In genomic region chrX:49190783-49191032, GRCh38 we compare ENCODE assay signal across 8 cellular contexts. TPM values are rescaled to one million over a fixed set of nuclear protein-coding genes. Genes with fewer than 3 reads are reported as not detected.
DNase-seq lines count a peak whose midpoint lies in the region; ATAC-seq and TF ChIP-seq lines count a peak whose summit lies in the region.

No MANE protein-coding gene starts in this region.

- ATAC-seq in heart left ventricle, result no peak
- ATAC-seq in body of pancreas, result no peak
- ATAC-seq in GM21825 (IDR thresholded peaks at IDR 0.05; ENCODE audit: unreplicated experiment), result no peak
- no peak for ATAC-seq in HG03039 (IDR thresholded peaks at IDR 0.05; ENCODE audit: unreplicated experiment)

- peak in 1 of 2 donors; percentile 61 for TF ChIP-seq POLR2A in heart left ventricle (IDR thresholded peaks at IDR 0.05)
- TF ChIP-seq POLR2A in body of pancreas (IDR thresholded peaks at IDR 0.05), result no peak

- H3K27ac ChIP-seq in heart left ventricle, result peak overlapping the region; percentile 76 to 92 (median 86)
- H3K27ac ChIP-seq in body of pancreas, result peak overlapping the region in 3 of 4 donors; percentile 77 to 87 (median 78)
- peak overlapping the region; percentile 45 for H3K27ac ChIP-seq in mesodermal cell (ENCODE audit: low read depth, low read length, severe bottlenecking)
- peak overlapping the region; percentile 77 for H3K27ac ChIP-seq in urinary bladder (ENCODE audit: low read depth)

- H3K4me3 ChIP-seq in heart left ventricle (peak overlapping the region in 11 of 12 donors; percentile 25 to 70 (median 51)), body of pancreas (no peak overlapping the region), mesodermal cell (ENCODE audit: extremely low read depth, insufficient read depth, low read length, poor library complexity, severe bottlenecking) (peak overlapping the region; percentile 32), urinary bladder (ENCODE audit: low read depth, low read length) (no peak overlapping the region)

- no peak for TF ChIP-seq CTCF in heart left ventricle (IDR thresholded peaks at IDR 0.05)
- TF ChIP-seq CTCF in body of pancreas (IDR thresholded peaks at IDR 0.05), result no peak

- H3K36me3 ChIP-seq in heart left ventricle (no peaks in the 10 kb centered on the region), body of pancreas (replicated peaks in 1 of 2; ENCODE audit: insufficient read depth in 1 of 2, low read depth in 2 of 2) (no peaks in the 10 kb centered on the region), mesodermal cell (ENCODE audit: control insufficient read depth, insufficient read depth, low read length) (no peaks in the 10 kb centered on the region), urinary bladder (ENCODE audit: insufficient read depth) (no peaks in the 10 kb centered on the region)

- H3K27me3 ChIP-seq in heart left ventricle, result no peaks in the 10 kb centered on the region
- H3K27me3 ChIP-seq in body of pancreas, result no peaks in the 10 kb centered on the region

- no peak for DNase-seq in heart left ventricle
- DNase-seq in cardiac septum (ENCODE audit: low spot score), result no peak
- no peak for DNase-seq in body of pancreas
- DNase-seq in activated CD4-positive, alpha-beta T cell treated with anti-CD3 and anti-CD28 coated beads, Interleukin-2, amount 50 U/mL, for 1 hour, result no peak

- no peaks in the 10 kb centered on the region for H3K9me3 ChIP-seq in heart left ventricle
- H3K9me3 ChIP-seq in body of pancreas, result no peaks in the 10 kb centered on the region
- H3K9me3 ChIP-seq in mesodermal cell (ENCODE audit: control insufficient read depth, low read length), result no peaks in the 10 kb centered on the region

- H3K4me1 ChIP-seq in heart left ventricle (peaks cover 0 to 14% (median 2%) of the 10 kb centered on the region in 12 donors), body of pancreas (peaks cover 10% of the 10 kb centered on the region), mesodermal cell (ENCODE audit: control insufficient read depth, insufficient read depth, low read length, poor library complexity, severe bottlenecking) (no peaks in the 10 kb centered on the region), urinary bladder (ENCODE audit: insufficient read depth) (no peaks in the 10 kb centered on the region)

- WGBS in heart left ventricle, 4 donors, result 0 to 47% (median 22%) methylated on average over 7 of the region's 7 CpGs
- 0% methylated on average over 6 to 7 of the region's 7 CpGs for WGBS in body of pancreas, 2 donors
- 0% methylated on average over 3 to 4 of the region's 7 CpGs for WGBS in mesodermal cell (ENCODE audit: insufficient coverage in 2 of 2), 2 experiments
- 0% methylated on average over 7 of the region's 7 CpGs for WGBS in urinary bladder

- intact Hi-C loops in heart left ventricle (cut with DNase I), result loop anchor here in 4 of 10 donors (5.0 to 10.0 kb wide), 4 partner anchors 74 to 734 kb away; partner anchors contain the start of genes PPP1R3F (in 2 of the 4), CLCN5 (in 1 of the 4) and FOXP3 (in 1 of the 4)
- intact Hi-C loops in cardiac septum (cut with DNase I), result no loop called here
- intact Hi-C loops in body of pancreas (cut with DNase I), result no loop called here

RNA-seq across cellular contexts. Expression of gene PRICKLE3, which starts 4.5 kb away (rescaled TPM):
- total RNA-seq in heart left ventricle (10 to 100 TPM in 2 of 9 donors, 1 to 10 TPM in 7; 6.6 to 12.7 (median 9.3) TPM), cardiac septum (10.3 TPM), body of pancreas (10 to 100 TPM in 1 of 2 donors, 1 to 10 TPM in 1; 7.5 to 13.2 TPM), urinary bladder (4.7 TPM)
- polyA plus RNA-seq in heart left ventricle (10 to 100 TPM in 1 of 2 donors, 1 to 10 TPM in 1; 6.5 to 13.2 TPM), urinary bladder (15.2 TPM)
- 10.9 TPM for polyA plus RNA-seq in mesodermal cell (2013, experiment 1 of 2)
- polyA plus RNA-seq in mesodermal cell (2013, experiment 2 of 2), result 9.8 TPM

RNA-seq across cellular contexts. Expression of gene SYP, which starts 9.3 kb away (rescaled TPM):
- total RNA-seq in heart left ventricle (1 to 10 TPM in 6 of 9 donors, under 1 TPM in 3; 0.49 to 2.7 (median 1.1) TPM), cardiac septum (1.2 TPM), body of pancreas (1 to 10 TPM; 5.4 to 6.6 TPM), urinary bladder (4.7 TPM)
- polyA plus RNA-seq in heart left ventricle (1 to 10 TPM; 1.3 to 3.7 TPM), urinary bladder (8.3 TPM)
- polyA plus RNA-seq in mesodermal cell (2013, experiment 1 of 2), result 1.4 TPM
- 1.1 TPM for polyA plus RNA-seq in mesodermal cell (2013, experiment 2 of 2)

RNA-seq across cellular contexts. Expression of gene PLP2, which starts 19.0 kb away (rescaled TPM):
- 100 to 1,000 TPM in 3 of 9 donors, 10 to 100 TPM in 6; 22.4 to 155 (median 50.4) TPM for total RNA-seq in heart left ventricle
- 100 to 1,000 TPM in 1 of 2 donors, 10 to 100 TPM in 1; 63.0 to 373 TPM for polyA plus RNA-seq in heart left ventricle
- total RNA-seq in cardiac septum, result 84.9 TPM
- total RNA-seq in body of pancreas, result 10 to 100 TPM; 19.4 to 30.1 TPM
- 12.6 TPM for polyA plus RNA-seq in mesodermal cell (2013, experiment 1 of 2)
- polyA plus RNA-seq in mesodermal cell (2013, experiment 2 of 2), result 10.8 TPM
- 18.2 TPM for total RNA-seq in urinary bladder
- polyA plus RNA-seq in urinary bladder, result 299 TPM

RNA-seq across cellular contexts. Expression of gene MAGIX, which starts 28.1 kb away (rescaled TPM):
- total RNA-seq in heart left ventricle (1 to 10 TPM; 2.6 to 7.1 (median 3.3) TPM), cardiac septum (3.4 TPM), body of pancreas (10 to 100 TPM; 13.2 to 40.9 TPM), urinary bladder (1.9 TPM)
- polyA plus RNA-seq in heart left ventricle (1 to 10 TPM; 2.9 to 6.7 TPM), urinary bladder (4.0 TPM)
- 0.92 TPM for polyA plus RNA-seq in mesodermal cell (2013, experiment 1 of 2)
- 0.51 TPM for polyA plus RNA-seq in mesodermal cell (2013, experiment 2 of 2)

RNA-seq across cellular contexts. Expression of gene CACNA1F, which starts 42.4 kb away (rescaled TPM):
- total RNA-seq in heart left ventricle (under 1 TPM in 6 of 9 donors, not detected in 3; 0.06 to 0.37 (median 0.09) TPM), cardiac septum (0.08 TPM), body of pancreas (under 1 TPM in 1 of 2 donors, not detected in 1; 0.26 TPM), urinary bladder (0.05 TPM)
- polyA plus RNA-seq in heart left ventricle (under 1 TPM; 0.04 TPM), urinary bladder (0.10 TPM)
- polyA plus RNA-seq in mesodermal cell (2013, experiment 1 of 2), result 0.48 TPM
- polyA plus RNA-seq in mesodermal cell (2013, experiment 2 of 2), result 0.46 TPM

Comparison
In these comparisons a context has a peak if more than half of its experiments do, and no peak if none do; other contexts are left out.
1. H3K4me3 ChIP-seq: peak in heart left ventricle (11 of 12) and mesodermal cell (single experiment); none in body of pancreas (0 of 2) and urinary bladder (single experiment).
2. Peak in every context shown above with its lines, with median percentiles within 50 percentile points of each other: H3K27ac ChIP-seq.